Comparison of ENCODE assay signal across 8 cellular contexts in genomic region chr11:125871391-125872137, GRCh38. TPM values are rescaled to one million over a fixed set of nuclear protein-coding genes. Genes with fewer than 3 reads are reported as not detected.
DNase-seq lines count a peak whose midpoint lies in the region; ATAC-seq and TF ChIP-seq lines count a peak whose summit lies in the region.

No MANE protein-coding gene starts in this region.

- peaks cover 4 to 12% of the 10 kb centered on the region in 2 donors for H3K27me3 Mint-ChIP-seq in effector memory CD8-positive, alpha-beta T cell

- no peaks in the 10 kb centered on the region for H3K36me3 Mint-ChIP-seq in effector memory CD8-positive, alpha-beta T cell (ENCODE audit: insufficient read depth)

- H3K9me3 ChIP-seq in left ventricle myocardium inferior (replicated peaks) (no peaks in the 10 kb centered on the region), Peyer's patch (no peaks in the 10 kb centered on the region), gastrocnemius medialis (no peaks in the 10 kb centered on the region)

- in situ Hi-C loops in gastrocnemius medialis (cut with MboI; ENCODE audit: low sequenced_read_pairs in 4 of 4): no loop called here

- TF ChIP-seq POLR2A in Peyer's patch (IDR thresholded peaks at IDR 0.05) (no peak), gastrocnemius medialis (IDR thresholded peaks at IDR 0.05) (no peak)

- H3K27ac ChIP-seq in left ventricle myocardium inferior (replicated peaks) (no peak overlapping the region), Peyer's patch (no peak overlapping the region), gastrocnemius medialis (no peak overlapping the region)

- H3K4me1 Mint-ChIP-seq in effector memory CD8-positive, alpha-beta T cell (ENCODE audit: low read depth in 2 of 2): no peaks in the 10 kb centered on the region

- no peaks in the 10 kb centered on the region for H3K9me3 Mint-ChIP-seq in effector memory CD8-positive, alpha-beta T cell

- intact Hi-C loops in left ventricle myocardium inferior (cut with micrococcal nuclease) (no loop called here), Right ventricle myocardium inferior (cut with DNase I) (loop anchor here (5.0 kb wide), 1 partner anchor 909 kb away; no protein-coding TSS in a partner anchor), gastrocnemius medialis (cut with DNase I; ENCODE audit: low total_unique reads) (no loop called here)

- no peak for ATAC-seq in Right ventricle myocardium inferior
- peak; percentile 37 for ATAC-seq in effector memory CD8-positive, alpha-beta T cell (replicated peaks)
- ATAC-seq in GM18870 (IDR thresholded peaks at IDR 0.05; ENCODE audit: unreplicated experiment): no peak
- ATAC-seq in gastrocnemius medialis: no peak

- no peak overlapping the region for H3K27ac Mint-ChIP-seq in effector memory CD8-positive, alpha-beta T cell

- no peak overlapping the region for H3K4me3 Mint-ChIP-seq in effector memory CD8-positive, alpha-beta T cell

- H3K27me3 ChIP-seq in left ventricle myocardium inferior (ENCODE audit: low read depth) (no peaks in the 10 kb centered on the region), Peyer's patch (no peaks in the 10 kb centered on the region), gastrocnemius medialis (no peaks in the 10 kb centered on the region)

- H3K4me3 ChIP-seq in left ventricle myocardium inferior (no peak overlapping the region), Peyer's patch (no peak overlapping the region), gastrocnemius medialis (no peak overlapping the region)

- no peaks in the 10 kb centered on the region for H3K36me3 ChIP-seq in left ventricle myocardium inferior
- H3K36me3 ChIP-seq in Peyer's patch: no peaks in the 10 kb centered on the region
- no peaks in the 10 kb centered on the region for H3K36me3 ChIP-seq in gastrocnemius medialis

- DNase-seq in left ventricle myocardium inferior (no peak), Right ventricle myocardium inferior (ENCODE audit: missing footprints) (no peak), Peyer's patch (no peak), retina (peak; percentile 45), NCI-H2227 (lab: John Stamatoyannopoulos, UW; ENCODE audit: unreplicated experiment) (no peak), gastrocnemius medialis (no peak)
- peak; percentile 4 to 18 (median 11) for DNase-seq in effector memory CD8-positive, alpha-beta T cell

- H3K4me1 ChIP-seq in left ventricle myocardium inferior: no peaks in the 10 kb centered on the region
- H3K4me1 ChIP-seq in Peyer's patch: no peaks in the 10 kb centered on the region
- no peaks in the 10 kb centered on the region for H3K4me1 ChIP-seq in gastrocnemius medialis

- TF ChIP-seq CTCF in left ventricle myocardium inferior (IDR thresholded peaks at IDR 0.05; ENCODE audit: borderline replicate concordance) (peak; percentile 56), Peyer's patch (IDR thresholded peaks at IDR 0.05) (peak in 4 of 6 experiments; percentile 10 to 32 (median 25)), gastrocnemius medialis (IDR thresholded peaks at IDR 0.05 in 4 of 5, conservative IDR thresholded peaks at IDR 0.05 in 1 of 5) (no peak)

RNA-seq across cellular contexts. Expression of gene HYLS1, which starts 15.9 kb away (rescaled TPM):
- total RNA-seq in left ventricle myocardium inferior (4.5 TPM), Right ventricle myocardium inferior (5.0 TPM), Peyer's patch (1 to 10 TPM in 3 of 4 donors, not detected in 1; 2.7 to 3.3 (median 2.8) TPM), gastrocnemius medialis (1 to 10 TPM in 3 of 4 donors, under 1 TPM in 1; 0.56 to 3.9 (median 1.9) TPM)

RNA-seq across cellular contexts. Expression of gene PUS3, which starts 31.4 kb away (rescaled TPM):
- total RNA-seq in left ventricle myocardium inferior (7.7 TPM), Right ventricle myocardium inferior (8.1 TPM), Peyer's patch (1 to 10 TPM; 2.5 to 7.9 (median 5.8) TPM), gastrocnemius medialis (10 to 100 TPM in 3 of 4 donors, 1 to 10 TPM in 1; 7.0 to 13.5 (median 11.7) TPM)

RNA-seq across cellular contexts. Expression of gene DDX25, which starts 32.7 kb away (rescaled TPM):
- total RNA-seq in left ventricle myocardium inferior: 0.14 TPM
- total RNA-seq in Right ventricle myocardium inferior: not detected
- under 1 TPM in 1 of 4 donors, not detected in 3; 0.40 TPM for total RNA-seq in Peyer's patch
- not detected for total RNA-seq in gastrocnemius medialis

RNA-seq across cellular contexts. Expression of gene PATE4, which starts 38.4 kb away (rescaled TPM):
- total RNA-seq in left ventricle myocardium inferior: not detected
- not detected for total RNA-seq in Right ventricle myocardium inferior
- total RNA-seq in Peyer's patch: not detected
- not detected for total RNA-seq in gastrocnemius medialis

Comparison
In these comparisons a context has a peak if more than half of its experiments do, and no peak if none do; other contexts are left out.
1. DNase-seq: peak in effector memory CD8-positive, alpha-beta T cell (3 of 3) and retina (single experiment); none in left ventricle myocardium inferior (single experiment), Right ventricle myocardium inferior (single experiment), Peyer's patch (0 of 3), NCI-H2227 (single experiment) and gastrocnemius medialis (0 of 2).
2. CTCF ChIP-seq: peak in left ventricle myocardium inferior (single experiment) and Peyer's patch (4 of 6); none in gastrocnemius medialis (0 of 5).